21 cellular contexts compared by ENCODE assay signal in genomic region chr7:90648107-90648506, GRCh38. TPM values are rescaled to one million over a fixed set of nuclear protein-coding genes. Genes with fewer than 3 reads are reported as not detected.
"Had no signal": no experiment of that assay in that cellular context is flagged by ENCODE, and none has a peak within 500 bp of the region (broad histone marks: within the 10 kb centered on the region; RNA-seq: fewer than 3 reads in every experiment).

No MANE protein-coding gene starts in this region.

- H3K27ac ChIP-seq: epithelial cell of prostate, gastrocnemius medialis, ovary, prostate gland, spleen had no signal

- DNase-seq: activated CD4-positive, alpha-beta memory T cell treated with anti-CD3 and anti-CD28 coated beads for 36 hours; activated CD4-positive, alpha-beta T cell treated with anti-CD3 and anti-CD28 coated beads for 48 hours; activated effector memory CD4-positive, alpha-beta T cell treated with Interleukin-2 at 50 U/mL for 16 hours; activated naive CD4-positive, alpha-beta T cell treated with anti-CD3 and anti-CD28 coated beads for 36 hours; activated naive CD8-positive, alpha-beta T cell treated with anti-CD3 and anti-CD28 coated beads, Interleukin-2, amount 10 ng/mL, durations not matched to agents 7 days and 5 days; activated T-cell treated with anti-CD3 and anti-CD28 coated beads, Interleukin-2, amount 50 U/mL, for 72 hours; amygdala; cerebellar nuclear complex; cortex of kidney; gastrocnemius medialis; hippocampal formation; left cardiac atrium; ovary; spleen; stimulated activated CD4-positive, alpha-beta T cell treated with anti-CD3 and anti-CD28 coated beads, Interleukin-4, amount 100 ng/mL, for 1 hour; substantia nigra had no signal

- H3K4me1 ChIP-seq: prostate gland had no signal

- H3K36me3 ChIP-seq: gastrocnemius medialis, ovary, prostate gland, spleen, tibial nerve had no signal

- H3K9me3 ChIP-seq: gastrocnemius medialis, ovary, prostate gland had no signal

- ATAC-seq: activated T-cell treated with anti-CD3 and anti-CD28 coated beads, Interleukin-2, amount 50 U/mL, for 72 hours; gastrocnemius medialis; left cardiac atrium; natural killer cell treated with Interleukin-12 subunit alpha and Interleukin-12 subunit beta and Interleukin-15 and Interleukin-18, amount 100 ng/mL, for 72 hours had no signal

- FAIRE-seq: islet of Langerhans had no signal

- H3K27me3 ChIP-seq: gastrocnemius medialis, ovary, spleen, tibial nerve had no signal

- H3K4me3 ChIP-seq: gastrocnemius medialis, ovary, prostate gland, spleen, tibial nerve had no signal

RNA-seq across cellular contexts. Expression of gene CDK14, which starts 52.0 kb away (rescaled TPM):
- total RNA-seq: activated CD4-positive, alpha-beta memory T cell treated with anti-CD3 and anti-CD28 coated beads for 36 hours had no signal
